In the genomic region with DNA sequence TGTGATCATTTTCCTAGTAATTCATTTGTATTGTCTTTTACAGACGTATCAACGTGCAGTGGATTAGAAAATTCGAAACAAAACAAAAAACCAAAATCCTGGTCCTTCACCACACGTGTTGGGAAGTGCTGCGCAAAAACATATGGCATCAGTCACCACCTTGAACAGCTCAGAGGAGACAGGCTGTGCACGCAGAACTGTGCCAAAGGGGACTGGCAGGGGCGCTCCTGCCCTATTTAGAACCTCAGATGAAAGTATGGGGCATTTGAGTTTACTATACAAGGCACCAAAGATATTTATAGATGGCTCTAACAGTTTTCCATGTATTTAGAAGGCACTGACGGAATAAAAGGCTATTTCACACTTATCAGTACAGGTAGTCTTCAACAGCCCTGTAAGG, we compare ENCODE assay signal across 15 cellular contexts. TPM values are rescaled to one million over a fixed set of nuclear protein-coding genes. Genes with fewer than 3 reads are reported as not detected.
A peak's percentile ranks its signal among the peaks of the same experiment; 100 is the strongest.
DNase-seq lines count a peak whose midpoint lies in the region; ATAC-seq and TF ChIP-seq lines count a peak whose summit lies in the region.
"Had no signal": no experiment of that assay in that cellular context is flagged by ENCODE, and none has a peak within 500 bp of the region (broad histone marks: within the 10 kb centered on the region; RNA-seq: fewer than 3 reads in every experiment).

No MANE protein-coding gene starts in this region.

- peaks cover 26% of the 10 kb centered on the region; the same call in 1 of the 2 replicates for H4K20me1 ChIP-seq in BLaER1

- no peak overlapping the region for H3K9ac ChIP-seq in BLaER1

- H3K27me3 ChIP-seq in BLaER1 = no peaks in the 10 kb centered on the region
- H3K27me3 ChIP-seq in spleen (replicated peaks in 1 of 7) = no peaks in the 10 kb centered on the region
- H3K27me3 ChIP-seq: BE2C had no signal

- DNase-seq in NCI-H1694 treated with DMSO at 0.1 percent for 48 hours (lab: John Stamatoyannopoulos, UW) (peak; percentile 96), cerebellum (ENCODE audit: low spot score) (peak; percentile 86), left cardiac atrium (no peak), spleen (no peak), foreskin melanocyte (no peak)
- DNase-seq: BE2C; Caco-2; CD8-positive, alpha-beta memory T cell; DND-41; GF-D8; HCEC 1CT; HFFc6 had no signal

- peak overlapping the region; percentile 24; the same call in 1 of the 2 replicates for H3K4me2 ChIP-seq in BLaER1

- H3K4me1 ChIP-seq in BLaER1 (peaks cover 57% of the 10 kb centered on the region), spleen (no peaks in the 10 kb centered on the region)
- H3K4me1 ChIP-seq: BE2C, Caco-2 had no signal

- ATAC-seq in left cardiac atrium (peak; percentile 60 to 67), HG03175 (IDR thresholded peaks at IDR 0.05; ENCODE audit: unreplicated experiment) (no peak), HG02610 (IDR thresholded peaks at IDR 0.05; ENCODE audit: unreplicated experiment) (no peak)

- H3K9me3 ChIP-seq in BLaER1 (no peaks in the 10 kb centered on the region), spleen (no peaks in the 10 kb centered on the region)
- H3K9me3 ChIP-seq: BE2C, Caco-2 had no signal

- TF ChIP-seq POLR2A in spleen (IDR thresholded peaks at IDR 0.05) = no peak

- WGBS in spleen, 5 donors = 94 to 97% (median 96%) methylated on average over 8 of the region's 8 CpGs

- H3K36me3 ChIP-seq in BLaER1 (peaks cover 93% of the 10 kb centered on the region), spleen (peaks cover 2 to 100% (median 71%) of the 10 kb centered on the region in 6 donors)

- TF ChIP-seq CTCF in spleen (IDR thresholded peaks at IDR 0.05 in 8 of 11, conservative IDR thresholded peaks at IDR 0.05 in 3 of 11) = no peak

- intact Hi-C loops in left cardiac atrium (cut with DNase I) = no loop called here
- intact Hi-C loops in spleen (cut with DNase I; ENCODE audit: low total_unique reads) = no loop called here

- no peak overlapping the region for H3K27ac ChIP-seq in BLaER1
- H3K27ac ChIP-seq in spleen = no peak overlapping the region

- H3K4me3 ChIP-seq in BLaER1 (no peak overlapping the region), spleen (no peak overlapping the region)

RNA-seq across cellular contexts. Expression of gene NOL10, which starts 42.3 kb away (rescaled TPM):
- total RNA-seq in cerebellum = 32.3 TPM
- 10 to 100 TPM; 13.9 to 20.0 TPM for total RNA-seq in left cardiac atrium
- 10 to 100 TPM; 19.3 to 32.8 (median 28.0) TPM for total RNA-seq in spleen
- 10 to 100 TPM in 1 of 3 donors, 1 to 10 TPM in 2; 7.4 to 10.0 (median 7.5) TPM for polyA plus RNA-seq in spleen

Comparison
In these comparisons a context has a peak if more than half of its experiments do, and no peak if none do; other contexts are left out.
1. DNase-seq: peak in NCI-H1694 treated with DMSO at 0.1 percent for 48 hours (single experiment) and cerebellum (single experiment); none in left cardiac atrium (single experiment), spleen (single experiment) and foreskin melanocyte (single experiment).
2. ATAC-seq: peak in left cardiac atrium (2 of 2); none in HG03175 (single experiment) and HG02610 (single experiment).